ENCODE assay signal across 1 cellular context in the genomic region with DNA sequence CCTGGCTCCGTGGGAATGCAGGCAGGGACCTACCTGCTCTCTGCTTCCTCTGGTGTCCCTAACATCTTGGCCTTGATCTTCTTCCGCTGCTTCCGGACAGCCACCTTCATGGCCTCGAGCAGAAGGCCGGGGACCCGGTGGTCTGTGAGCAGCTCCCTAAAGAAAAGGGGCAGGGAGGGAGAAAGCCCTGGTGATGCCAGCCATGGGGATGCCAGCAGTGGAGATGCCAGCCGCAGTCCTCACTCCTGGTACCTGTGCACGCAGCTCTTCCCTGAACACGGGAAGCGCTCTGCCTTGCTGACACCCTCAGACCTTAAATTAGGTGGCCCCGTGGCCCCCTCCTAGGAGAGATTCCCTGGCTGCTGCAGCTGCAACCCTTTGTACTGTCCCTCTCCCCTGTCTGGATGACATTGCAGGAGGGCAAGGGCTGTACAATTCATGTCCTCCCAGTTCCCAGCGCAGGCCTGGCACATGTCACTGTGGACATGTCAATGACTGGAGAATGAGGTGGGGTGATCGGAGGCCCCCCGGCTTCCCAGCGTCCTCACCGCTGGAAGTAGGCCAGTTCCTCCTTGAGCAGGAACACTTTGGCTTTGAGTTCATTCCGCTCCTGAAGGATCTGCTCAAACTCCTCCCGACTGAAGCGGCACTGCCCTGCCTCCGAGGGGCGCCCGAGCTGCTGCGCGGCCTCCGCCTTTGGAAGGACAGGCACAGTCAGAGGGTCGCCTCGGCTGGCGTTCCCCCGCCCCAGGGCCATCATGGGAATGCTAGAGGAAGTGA.
TF ChIP-seq lines count a peak whose summit lies in the region.

No MANE protein-coding gene starts in this region.

TF ChIP-seq in IMR-90, 13 proteins besides CTCF, POLR2A, EP300 and RAD21:
- TF ChIP-seq MAZ (IDR thresholded peaks at IDR 0.05; ENCODE audit: borderline replicate concordance, low read depth, low read length) = no peak
- no peak for TF ChIP-seq RCOR1 (IDR thresholded peaks at IDR 0.05; ENCODE audit: insufficient replicate concordance, low read length)
- no peak for TF ChIP-seq MXI1 (IDR thresholded peaks at IDR 0.05; ENCODE audit: borderline replicate concordance, low read depth, low read length)
- TF ChIP-seq NFE2L2 (IDR thresholded peaks at IDR 0.05; ENCODE audit: low read depth, low read length) = no peak
- TF ChIP-seq, protein P1, sequence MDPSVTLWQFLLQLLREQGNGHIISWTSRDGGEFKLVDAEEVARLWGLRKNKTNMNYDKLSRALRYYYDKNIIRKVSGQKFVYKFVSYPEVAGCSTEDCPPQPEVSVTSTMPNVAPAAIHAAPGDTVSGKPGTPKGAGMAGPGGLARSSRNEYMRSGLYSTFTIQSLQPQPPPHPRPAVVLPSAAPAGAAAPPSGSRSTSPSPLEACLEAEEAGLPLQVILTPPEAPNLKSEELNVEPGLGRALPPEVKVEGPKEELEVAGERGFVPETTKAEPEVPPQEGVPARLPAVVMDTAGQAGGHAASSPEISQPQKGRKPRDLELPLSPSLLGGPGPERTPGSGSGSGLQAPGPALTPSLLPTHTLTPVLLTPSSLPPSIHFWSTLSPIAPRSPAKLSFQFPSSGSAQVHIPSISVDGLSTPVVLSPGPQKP (IDR thresholded peaks at IDR 0.05; ENCODE audit: borderline replicate concordance, low read depth, low read length) = no peak
- TF ChIP-seq FOS (IDR thresholded peaks at IDR 0.05; ENCODE audit: low read depth, low read length) = no peak
- no peak for TF ChIP-seq CEBPB (IDR thresholded peaks at IDR 0.05; ENCODE audit: low read depth, low read length)
